ENCODE assay signal across 19 cellular contexts in genomic region chrX:129793604-129794191, GRCh38. TPM values are rescaled to one million over a fixed set of nuclear protein-coding genes. Genes with fewer than 3 reads are reported as not detected.
DNase-seq lines count a peak whose midpoint lies in the region; ATAC-seq and TF ChIP-seq lines count a peak whose summit lies in the region.
"Had no signal": no experiment of that assay in that cellular context is flagged by ENCODE, and none has a peak within 500 bp of the region (broad histone marks: within the 10 kb centered on the region; RNA-seq: fewer than 3 reads in every experiment).

No MANE protein-coding gene starts in this region.

- CTCF ChIA-PET in WTC11 (lab: Charles Lee) = interaction anchor here (0.6 to 2.0 kb wide), 2 partner anchors 38 to 267 kb away, joined by 4 to 6 read pairs; no protein-coding TSS in a partner anchor

- no peaks in the 10 kb centered on the region for H4K20me1 ChIP-seq in osteoblast (ENCODE audit: insufficient read depth, low read length)

- no peaks in the 10 kb centered on the region for H3K9me3 Mint-ChIP-seq in WTC11
- H3K9me3 Mint-ChIP-seq: IgD-negative memory B cell had no signal

- POLR2A ChIA-PET in WTC11 (lab: Charles Lee) = no interaction called here

- H3K27ac ChIP-seq in KOPT-K1 (ENCODE audit: low read depth, low read length, poor library complexity, severe bottlenecking) (peak overlapping the region; percentile 38), osteoblast (ENCODE audit: low read depth, low read length) (no peak overlapping the region)
- H3K27ac ChIP-seq: left lung, SJSA1 had no signal

- H3K9me3 ChIP-seq in KOPT-K1 (ENCODE audit: insufficient read depth, low read length, poor library complexity, severe bottlenecking) (no peaks in the 10 kb centered on the region), osteoblast (ENCODE audit: low read depth, low read length) (no peaks in the 10 kb centered on the region)
- H3K9me3 ChIP-seq: left lung, mucosa of descending colon, SJSA1 had no signal

- H3K36me3 Mint-ChIP-seq in WTC11 = no peaks in the 10 kb centered on the region

- no peaks in the 10 kb centered on the region for H3K27me3 Mint-ChIP-seq in WTC11 (ENCODE audit: low read depth)
- H3K27me3 Mint-ChIP-seq: IgD-negative memory B cell had no signal

- H2AFZ ChIP-seq in osteoblast (ENCODE audit: low read length) = no peak overlapping the region

- no peak overlapping the region for H3K27ac Mint-ChIP-seq in WTC11

- H3K4me2 ChIP-seq in osteoblast (ENCODE audit: insufficient read depth, low read length) = no peak overlapping the region

- no peak overlapping the region for H3K4me3 ChIP-seq in osteoblast (ENCODE audit: insufficient read depth, low read length)
- H3K4me3 ChIP-seq: left lung, mucosa of descending colon, SJSA1 had no signal

- TF ChIP-seq CTCF in WTC11 (IDR thresholded peaks at IDR 0.05) (no peak), osteoblast (IDR thresholded peaks at IDR 0.05; ENCODE audit: extremely low read depth, low read depth, low read length) (no peak)

- H3K36me3 ChIP-seq in KOPT-K1 (ENCODE audit: insufficient read depth, low read length) (peaks cover 98% of the 10 kb centered on the region), osteoblast (ENCODE audit: insufficient read depth, low read length) (no peaks in the 10 kb centered on the region)
- H3K36me3 ChIP-seq: SJSA1 had no signal

- ATAC-seq in WTC11 (peak; percentile 26), GM18498 (IDR thresholded peaks at IDR 0.05; ENCODE audit: unreplicated experiment) (no peak), HG03135 (IDR thresholded peaks at IDR 0.05; ENCODE audit: unreplicated experiment) (no peak)
- ATAC-seq: left lung, mucosa of descending colon had no signal

- H3K4me3 Mint-ChIP-seq in WTC11 = no peak overlapping the region

- H3K4me1 Mint-ChIP-seq in WTC11 = no peaks in the 10 kb centered on the region

- H3K27me3 ChIP-seq in osteoblast (ENCODE audit: insufficient read depth, low read length) = no peaks in the 10 kb centered on the region
- H3K27me3 ChIP-seq: left lung, SJSA1 had no signal

- H3K4me1 ChIP-seq in osteoblast (ENCODE audit: insufficient read depth, low read length) = no peaks in the 10 kb centered on the region
- H3K4me1 ChIP-seq: left lung, SJSA1 had no signal

- H3K79me2 ChIP-seq in osteoblast (ENCODE audit: insufficient read depth, low read length) = no peaks in the 10 kb centered on the region

- peak; percentile 73 for DNase-seq in DMS79 (lab: John Stamatoyannopoulos, UW)
- DNase-seq in WTC11 (ENCODE audit: low spot score) = no peak
- peak; percentile 58 for DNase-seq in osteoblast (ENCODE audit: insufficient read length, low spot score, missing footprints)
- DNase-seq in D341Med (ENCODE audit: low spot score) = no peak
- DNase-seq: activated effector memory CD4-positive, alpha-beta T cell treated with anti-CD3 and anti-CD28 coated beads, Interleukin-2, amount 50 U/mL, for 16 hours; central memory CD4-positive, alpha-beta T cell; left lung; MM.1S; mucosa of descending colon; NCI-H187; NCI-H524 treated with DMSO at 0.1 percent for 48 hours; occipital lobe; stimulated activated CD4-positive, alpha-beta T cell treated with anti-CD3 and anti-CD28 coated beads, Interleukin-4, amount 100 ng/mL, for 1 hour; T-helper 2 cell had no signal

TF ChIP-seq in WTC11, 78 proteins besides CTCF, POLR2A, EP300 and RAD21 (continues in another document):
- no peak for TF ChIP-seq ZSCAN18 (CRISPR knock-in tag; IDR thresholded peaks at IDR 0.05)
- TF ChIP-seq RORB (CRISPR knock-in tag; IDR thresholded peaks at IDR 0.05) = no peak
- TF ChIP-seq SMAD3 (CRISPR knock-in tag; IDR thresholded peaks at IDR 0.05; ENCODE audit: borderline replicate concordance) = no peak
- no peak for TF ChIP-seq ATF3 (CRISPR knock-in tag; conservative IDR thresholded peaks at IDR 0.05)
- no peak for TF ChIP-seq MLX (CRISPR knock-in tag; IDR thresholded peaks at IDR 0.05)
- no peak for TF ChIP-seq ARID4B (CRISPR knock-in tag; IDR thresholded peaks at IDR 0.05; ENCODE audit: borderline replicate concordance)
- TF ChIP-seq ZBTB43 (CRISPR knock-in tag; IDR thresholded peaks at IDR 0.05) = no peak
- no peak for TF ChIP-seq GRHL2 (CRISPR knock-in tag; IDR thresholded peaks at IDR 0.05; ENCODE audit: insufficient replicate concordance, severe bottlenecking)

RNA-seq across cellular contexts. Expression of gene SASH3, which starts 13.9 kb away (rescaled TPM):
- total RNA-seq in WTC11 (2021) = 0.22 to 0.57 TPM (median 0.25 TPM) in 3 replicates
- total RNA-seq in osteoblast = not detected in 2 replicates
- total RNA-seq: SJSA1 had no signal

RNA-seq across cellular contexts. Expression of gene ZDHHC9, which starts 50.0 kb away (rescaled TPM):
- total RNA-seq in WTC11 (2021) (23.0 to 25.0 TPM (median 24.3 TPM) in 3 replicates), osteoblast (28.2 and 33.0 TPM in 2 replicates)

RNA-seq across cellular contexts. Expression of gene XPNPEP2, which starts 54.9 kb away (rescaled TPM):
- total RNA-seq in WTC11 (2021) (0.05 to 0.11 TPM (median 0.07 TPM) in 3 replicates), osteoblast (not detected in 2 replicates)

Comparison
In these comparisons a context has a peak if more than half of its experiments do, and no peak if none do; other contexts are left out.
1. DNase-seq: peak in DMS79 (single experiment) and osteoblast (single experiment); none in WTC11 (single experiment) and D341Med (single experiment).